ENCODE assay signal across 1 cellular context in genomic region chr19:35806597-35806996, GRCh38.
TF ChIP-seq lines count a peak whose summit lies in the region.

No MANE protein-coding gene starts in this region.

TF ChIP-seq in HCT116, 20 proteins besides CTCF, POLR2A, EP300 and RAD21 (continued from another document):
- TF ChIP-seq FOSL1 (IDR thresholded peaks at IDR 0.05; ENCODE audit: low read depth) (no peak), EZH2 (IDR thresholded peaks at IDR 0.05) (no peak), EGR1 (IDR thresholded peaks at IDR 0.05; ENCODE audit: low read depth) (no peak), CEBPB (IDR thresholded peaks at IDR 0.05; ENCODE audit: low read depth) (no peak)
